In the genomic region with DNA sequence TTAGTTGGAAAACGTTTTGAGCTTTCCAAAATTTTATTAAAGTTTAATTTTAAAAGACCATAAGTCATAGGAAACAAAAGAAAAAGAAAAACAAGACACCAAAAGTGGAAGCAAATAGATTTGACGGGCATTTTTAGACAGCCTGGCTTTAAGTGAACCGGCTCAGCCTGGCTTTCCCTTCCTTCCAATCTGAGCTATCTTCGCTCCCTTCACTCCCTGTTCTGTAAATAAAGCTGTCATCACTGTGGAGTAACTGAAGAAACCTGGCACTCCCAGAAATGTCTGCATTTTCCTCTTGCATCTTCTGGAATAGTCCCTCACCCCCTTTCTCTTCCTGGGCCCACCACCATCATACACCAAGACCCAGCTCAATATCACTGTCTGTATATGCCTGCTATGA, we compare ENCODE assay signal across 24 cellular contexts.
"Had no signal": no experiment of that assay in that cellular context is flagged by ENCODE, and none has a peak within 500 bp of the region (broad histone marks: within the 10 kb centered on the region; RNA-seq: fewer than 3 reads in every experiment).

No MANE protein-coding gene starts in this region.

- H3K27me3 ChIP-seq: pancreas, upper lobe of left lung had no signal

- DNase-seq: cerebellar nuclear complex; cortex of kidney; effector memory CD8-positive, alpha-beta T cell; erythroblast; esophagus squamous epithelium; foreskin melanocyte; glutamatergic neuron; kidney; left lung; lower lobe of right lung; natural killer cell; pancreas; retina; stimulated activated CD4-positive, alpha-beta T cell treated with anti-CD3 and anti-CD28 coated beads, Interleukin-2, amount 100 ng/mL, for 24 hours; stimulated activated CD4-positive, alpha-beta T cell treated with anti-CD3 and anti-CD28 coated beads, Interleukin-4, amount 100 ng/mL, for 24 hours; stimulated activated naive CD4-positive, alpha-beta T cell treated with Interleukin-2 at 50 U/mL for 16 hours; stomach; upper lobe of left lung had no signal

- H3K27ac ChIP-seq: esophagus squamous epithelium, left lung, lower lobe of right lung, neutrophil, pancreas, stomach, thoracic aorta, tibial nerve, upper lobe of left lung had no signal

- H3K4me1 Mint-ChIP-seq: natural killer cell; stimulated activated effector memory CD8-positive, alpha-beta T cell treated with anti-CD3 and anti-CD28 coated beads, Interleukin-12 subunit alpha, Interleukin-12 subunit beta, amount 100 ng/mL, for 72 hours had no signal

- H3K36me3 ChIP-seq: esophagus squamous epithelium, left lung, lower lobe of right lung, neutrophil, pancreas, stomach, thoracic aorta, tibial nerve, upper lobe of left lung had no signal

- H3K9me3 Mint-ChIP-seq: effector memory CD8-positive, alpha-beta T cell; neural crest cell had no signal

- H3K36me3 Mint-ChIP-seq: natural killer cell; stimulated activated effector memory CD8-positive, alpha-beta T cell treated with anti-CD3 and anti-CD28 coated beads, Interleukin-12 subunit alpha, Interleukin-12 subunit beta, amount 100 ng/mL, for 72 hours had no signal

- H3K4me1 ChIP-seq: esophagus squamous epithelium, tibial nerve had no signal

- H3K4me3 ChIP-seq: esophagus squamous epithelium, left lung, lower lobe of right lung, pancreas, stomach, thoracic aorta, tibial nerve, upper lobe of left lung had no signal

- ATAC-seq: effector memory CD8-positive, alpha-beta T cell; left lung; lower lobe of right lung; natural killer cell; sciatic nerve; stimulated activated effector memory CD8-positive, alpha-beta T cell treated with anti-CD3 and anti-CD28 coated beads, Interleukin-12 subunit alpha, Interleukin-12 subunit beta, amount 100 ng/mL, for 72 hours had no signal

- H3K4me3 Mint-ChIP-seq: effector memory CD8-positive, alpha-beta T cell; natural killer cell; neural crest cell; stimulated activated effector memory CD8-positive, alpha-beta T cell treated with anti-CD3 and anti-CD28 coated beads, Interleukin-12 subunit alpha, Interleukin-12 subunit beta, amount 100 ng/mL, for 72 hours had no signal

- H3K9me3 ChIP-seq: esophagus squamous epithelium, left lung, lower lobe of right lung, neutrophil, pancreas, stomach, thoracic aorta, tibial nerve, upper lobe of left lung had no signal

- H3K27ac Mint-ChIP-seq: effector memory CD8-positive, alpha-beta T cell; natural killer cell; stimulated activated effector memory CD8-positive, alpha-beta T cell treated with anti-CD3 and anti-CD28 coated beads, Interleukin-12 subunit alpha, Interleukin-12 subunit beta, amount 100 ng/mL, for 72 hours had no signal
